ENCODE assay signal across 20 cellular contexts in the genomic region with DNA sequence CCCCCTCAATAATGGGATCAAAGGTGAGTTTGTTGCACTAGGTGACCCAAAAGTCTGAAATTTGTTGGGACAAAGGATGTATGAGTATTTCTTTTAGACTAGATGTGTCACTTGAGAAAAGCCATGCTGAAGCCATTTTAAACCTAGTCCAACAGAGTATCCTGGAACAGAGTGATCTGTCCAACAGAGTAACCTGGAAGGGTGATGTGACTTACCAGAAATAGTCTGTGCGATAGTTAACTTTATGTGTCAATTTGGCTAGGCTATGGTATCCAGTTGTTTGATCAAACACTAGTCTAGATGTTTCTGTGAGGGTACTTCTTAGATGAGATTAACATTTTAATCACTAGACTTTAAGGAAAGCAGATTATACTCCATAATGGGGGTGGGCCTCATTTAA.
DNase-seq lines count a peak whose midpoint lies in the region; ATAC-seq and TF ChIP-seq lines count a peak whose summit lies in the region.
"Had no signal": no experiment of that assay in that cellular context is flagged by ENCODE, and none has a peak within 500 bp of the region (broad histone marks: within the 10 kb centered on the region; RNA-seq: fewer than 3 reads in every experiment).

No MANE protein-coding gene starts in this region.

- ATAC-seq in Right ventricle myocardium superior (ENCODE audit: poor library complexity) (peak; percentile 43), left cardiac atrium (no peak), GM19395 (IDR thresholded peaks at IDR 0.05; ENCODE audit: unreplicated experiment) (peak; percentile 11), HG03342 (IDR thresholded peaks at IDR 0.05; ENCODE audit: unreplicated experiment) (no peak), HG03196 (IDR thresholded peaks at IDR 0.05; ENCODE audit: unreplicated experiment) (no peak)
- ATAC-seq: A549, GM23338, HCT116 had no signal

- H3K4me2 ChIP-seq in OCI-LY3 (ENCODE audit: low read length), result 0 out of 2 replicates have a peak overlapping the region, but pooled peaks have one; percentile 19
- H3K4me2 ChIP-seq: A549; BLaER1 treated with 17β-estradiol and CSF1 and Interleukin-3, amounts not matched to agents 10 nM and 100 nM; GM23338 had no signal

- no peaks in the 10 kb centered on the region for H3K36me3 ChIP-seq in OCI-LY3 (replicated peaks; ENCODE audit: low read depth, low read length)
- H3K36me3 ChIP-seq: BE2C; BLaER1 treated with 17β-estradiol and CSF1 and Interleukin-3, amounts not matched to agents 10 nM and 100 nM had no signal

- H2AFZ ChIP-seq in OCI-LY3 (ENCODE audit: low read depth, low read length), result no peak overlapping the region
- H2AFZ ChIP-seq: GM23338 had no signal

- no peaks in the 10 kb centered on the region for H4K20me1 ChIP-seq in OCI-LY3 (ENCODE audit: insufficient read depth, low read length)
- H4K20me1 ChIP-seq: BLaER1 treated with 17β-estradiol and CSF1 and Interleukin-3, amounts not matched to agents 10 nM and 100 nM had no signal

- no peaks in the 10 kb centered on the region for H3K27me3 ChIP-seq in OCI-LY3 (ENCODE audit: low read depth, low read length)
- H3K27me3 ChIP-seq: BE2C; BLaER1 treated with 17β-estradiol and CSF1 and Interleukin-3, amounts not matched to agents 10 nM and 100 nM had no signal

- TF ChIP-seq CTCF in OCI-LY3 (IDR thresholded peaks at IDR 0.05; ENCODE audit: low read depth, low read length), result no peak

- DNase-seq in Right ventricle myocardium superior (no peak), left cardiac atrium (no peak)
- DNase-seq: 8988T; ACHN; AML-193; BE2C; CD4-positive, alpha-beta T cell; CD8-positive, alpha-beta memory T cell; DMS 273 treated with DMSO at 0.1 percent for 48 hours; DMS79 treated with DMSO at 0.1 percent for 48 hours; GF-D8; H9 had no signal

- H3K4me1 ChIP-seq in OCI-LY3 (ENCODE audit: low read length), result peaks cover 11% of the 10 kb centered on the region
- H3K4me1 ChIP-seq: A549; BE2C; BLaER1 treated with 17β-estradiol and CSF1 and Interleukin-3, amounts not matched to agents 10 nM and 100 nM had no signal

- no peak overlapping the region for H3K4me3 ChIP-seq in OCI-LY3 (ENCODE audit: low read length)
- H3K4me3 ChIP-seq: A549; BLaER1 treated with 17β-estradiol and CSF1 and Interleukin-3, amounts not matched to agents 10 nM and 100 nM; GM23338 had no signal

- no peak overlapping the region for H3K9ac ChIP-seq in OCI-LY3 (ENCODE audit: low read length)
- H3K9ac ChIP-seq: BLaER1 treated with 17β-estradiol and CSF1 and Interleukin-3, amounts not matched to agents 10 nM and 100 nM had no signal

- no peaks in the 10 kb centered on the region for H3K9me3 ChIP-seq in OCI-LY3 (ENCODE audit: insufficient read depth, low read length)
- H3K9me3 ChIP-seq: A549, BE2C had no signal

- no peak overlapping the region for H3K27ac ChIP-seq in OCI-LY3 (ENCODE audit: low read length)
- H3K27ac ChIP-seq: A549; BLaER1 treated with 17β-estradiol and CSF1 and Interleukin-3, amounts not matched to agents 10 nM and 100 nM had no signal

- intact Hi-C loops in Right ventricle myocardium superior (cut with DNase I) (no loop called here), left cardiac atrium (cut with DNase I) (no loop called here)

- no peaks in the 10 kb centered on the region for H3K79me2 ChIP-seq in OCI-LY3 (ENCODE audit: low read length)

Comparison
In these comparisons a context has a peak if more than half of its experiments do, and no peak if none do; other contexts are left out.
1. ATAC-seq: peak in Right ventricle myocardium superior (single experiment) and GM19395 (single experiment); none in left cardiac atrium (0 of 2), HG03342 (single experiment) and HG03196 (single experiment).